27 cellular contexts compared by ENCODE assay signal in the genomic region with DNA sequence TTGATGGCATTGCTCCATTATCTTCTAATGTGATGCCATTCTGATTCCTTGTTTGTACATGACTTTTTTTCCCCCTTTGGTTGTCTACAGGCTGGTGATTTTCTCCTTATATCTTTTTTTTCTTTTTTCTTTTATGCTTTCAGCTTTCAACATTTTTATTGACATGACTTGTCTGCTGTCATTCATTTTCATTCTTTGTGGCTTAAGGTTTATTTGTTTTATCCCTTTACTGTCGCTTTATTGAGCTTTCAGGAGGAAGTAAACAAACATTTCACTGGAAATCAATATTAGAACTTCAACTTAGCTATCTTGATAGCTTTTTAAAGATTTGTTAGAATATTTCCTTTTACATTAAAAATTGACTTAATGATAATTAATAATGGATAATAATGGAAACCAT. TPM values are rescaled to one million over a fixed set of nuclear protein-coding genes. Genes with fewer than 3 reads are reported as not detected.
DNase-seq lines count a peak whose midpoint lies in the region; ATAC-seq and TF ChIP-seq lines count a peak whose summit lies in the region.
"Had no signal": no experiment of that assay in that cellular context is flagged by ENCODE, and none has a peak within 500 bp of the region (broad histone marks: within the 10 kb centered on the region; RNA-seq: fewer than 3 reads in every experiment).

No MANE protein-coding gene starts in this region.

- TF ChIP-seq EP300 in stomach (IDR thresholded peaks at IDR 0.05): no peak

- H3K9me3 ChIP-seq in CD4-positive, alpha-beta memory T cell (ENCODE audit: control insufficient read depth in 1 of 2, low read length in 2 of 2): no peaks in the 10 kb centered on the region
- H3K9me3 ChIP-seq in naive thymus-derived CD4-positive, alpha-beta T cell (ENCODE audit: control insufficient read depth in 2 of 3, low read length in 3 of 3): no peaks in the 10 kb centered on the region
- no peaks in the 10 kb centered on the region for H3K9me3 ChIP-seq in upper lobe of right lung
- no peaks in the 10 kb centered on the region for H3K9me3 ChIP-seq in stomach
- H3K9me3 ChIP-seq: left ventricle myocardium inferior, prostate gland, right lobe of liver, SJCRH30, tibial nerve had no signal

- no peak overlapping the region for H3K4me3 ChIP-seq in CD4-positive, alpha-beta memory T cell (ENCODE audit: low read length in 2 of 2)
- no peak overlapping the region for H3K4me3 ChIP-seq in naive thymus-derived CD4-positive, alpha-beta T cell (ENCODE audit: low read length)
- H3K4me3 ChIP-seq in upper lobe of right lung (no peak overlapping the region), stomach (no peak overlapping the region)
- H3K4me3 ChIP-seq: BLaER1 treated with 17β-estradiol and CSF1 and Interleukin-3, amounts not matched to agents 10 nM and 100 nM; K562; left ventricle myocardium inferior; prostate gland; right lobe of liver; SJCRH30; tibial nerve had no signal

- CTCF ChIA-PET in CD4-positive, alpha-beta memory T cell (lab: Charles Lee; ENCODE audit: partially characterized antibody): no interaction called here
- CTCF ChIA-PET in naive thymus-derived CD4-positive, alpha-beta T cell (lab: Charles Lee): no interaction called here

- no peaks in the 10 kb centered on the region for H3K27me3 Mint-ChIP-seq in CD4-positive, alpha-beta memory T cell
- no peaks in the 10 kb centered on the region for H3K27me3 Mint-ChIP-seq in activated naive CD8-positive, alpha-beta T cell
- no peaks in the 10 kb centered on the region for H3K27me3 Mint-ChIP-seq in naive thymus-derived CD4-positive, alpha-beta T cell

- 27 to 45% (median 41%) methylated on average over 1 of the region's 1 CpG for WGBS in stomach, 5 donors

- no peak for TF ChIP-seq POLR2A in stomach (IDR thresholded peaks at IDR 0.05)

- peaks cover 17 to 48% of the 10 kb centered on the region in 2 donors for H3K36me3 Mint-ChIP-seq in CD4-positive, alpha-beta memory T cell
- no peaks in the 10 kb centered on the region for H3K36me3 Mint-ChIP-seq in activated naive CD8-positive, alpha-beta T cell
- H3K36me3 Mint-ChIP-seq in naive thymus-derived CD4-positive, alpha-beta T cell: peaks cover 0 to 28% (median 15%) of the 10 kb centered on the region in 5 donors

- ATAC-seq in naive thymus-derived CD4-positive, alpha-beta T cell: no peak
- ATAC-seq in upper lobe of right lung: no peak
- ATAC-seq: K562 had no signal

- H3K27me3 ChIP-seq in CD4-positive, alpha-beta memory T cell (ENCODE audit: insufficient read depth, low read length): no peaks in the 10 kb centered on the region
- no peaks in the 10 kb centered on the region for H3K27me3 ChIP-seq in naive thymus-derived CD4-positive, alpha-beta T cell (ENCODE audit: control insufficient read depth in 2 of 2, insufficient read depth in 2 of 2, low read length in 2 of 2)
- H3K27me3 ChIP-seq in upper lobe of right lung (no peaks in the 10 kb centered on the region), stomach (no peaks in the 10 kb centered on the region)
- H3K27me3 ChIP-seq: BLaER1 treated with 17β-estradiol and CSF1 and Interleukin-3, amounts not matched to agents 10 nM and 100 nM; right lobe of liver; SJCRH30; tibial nerve had no signal

- peaks cover 43 to 73% (median 57%) of the 10 kb centered on the region in 4 donors for H3K4me1 Mint-ChIP-seq in CD4-positive, alpha-beta memory T cell
- peaks cover 72% of the 10 kb centered on the region for H3K4me1 Mint-ChIP-seq in activated naive CD8-positive, alpha-beta T cell (ENCODE audit: low read depth)
- H3K4me1 Mint-ChIP-seq in naive thymus-derived CD4-positive, alpha-beta T cell: peaks cover 18 to 89% (median 62%) of the 10 kb centered on the region in 7 donors

- peak overlapping the region in 7 of 8 donors; percentile 28 to 78 (median 48) for H3K4me3 Mint-ChIP-seq in CD4-positive, alpha-beta memory T cell
- peak overlapping the region; percentile 28 for H3K4me3 Mint-ChIP-seq in activated naive CD8-positive, alpha-beta T cell
- H3K4me3 Mint-ChIP-seq in naive thymus-derived CD4-positive, alpha-beta T cell: peak overlapping the region in 6 of 10 donors; percentile 22 to 62 (median 56)

- DNase-seq in CD4-positive, alpha-beta memory T cell: no peak
- DNase-seq in DMS153 treated with DMSO at 0.1 percent for 48 hours (lab: John Stamatoyannopoulos, UW; ENCODE audit: unreplicated experiment) (peak; percentile 7), upper lobe of right lung (no peak), stomach (no peak), ureter (ENCODE audit: low spot score) (no peak)
- DNase-seq in naive thymus-derived CD4-positive, alpha-beta T cell: no peak
- DNase-seq: activated CD4-positive, alpha-beta T cell treated with anti-CD3 and anti-CD28 coated beads for 4 hours; activated T-cell treated with anti-CD3 and anti-CD28 coated beads, Interleukin-2, amount 50 U/mL, for 1 hour; anterior cingulate cortex; effector CD4-positive, alpha-beta T cell; left ventricle myocardium inferior; mesenchymal stem cell; NCI-H1092; NCI-H187 treated with DMSO at 0.1 percent for 48 hours; NCI-H510A treated with DMSO at 0.1 percent for 48 hours; right lobe of liver; RPMI8226; SJCRH30; stimulated activated CD8-positive, alpha-beta memory T cell treated with anti-CD3 and anti-CD28 coated beads, Interleukin-4, amount 100 ng/mL, for 48 hours; SW 1271; T1000; WERI-Rb-1 had no signal

- H3K27ac Mint-ChIP-seq in CD4-positive, alpha-beta memory T cell: peak overlapping the region in 6 of 7 donors; percentile 24 to 78 (median 58)
- peak overlapping the region; percentile 87 for H3K27ac Mint-ChIP-seq in activated naive CD8-positive, alpha-beta T cell
- peak overlapping the region in 6 of 9 donors; percentile 0 to 78 (median 46) for H3K27ac Mint-ChIP-seq in naive thymus-derived CD4-positive, alpha-beta T cell

- intact Hi-C loops in CD4-positive, alpha-beta memory T cell (cut with micrococcal nuclease): no loop called here
- intact Hi-C loops in naive thymus-derived CD4-positive, alpha-beta T cell (cut with micrococcal nuclease): loop anchor here in 1 of 2 donors (1.0 kb wide), 1 partner anchor 9 kb away; no protein-coding TSS in a partner anchor
- intact Hi-C loops in upper lobe of right lung (cut with DNase I): no loop called here
- intact Hi-C loops in stomach (cut with DNase I; ENCODE audit: low total_unique reads): no loop called here

- peaks cover 3% of the 10 kb centered on the region for H3K36me3 ChIP-seq in CD4-positive, alpha-beta memory T cell (ENCODE audit: insufficient read depth, low read length)
- peaks cover 0 to 13% (median 4%) of the 10 kb centered on the region in 3 experiments for H3K36me3 ChIP-seq in naive thymus-derived CD4-positive, alpha-beta T cell (ENCODE audit: control insufficient read depth in 2 of 3, insufficient read depth in 3 of 3, low read length in 3 of 3)
- H3K36me3 ChIP-seq in upper lobe of right lung (peaks cover 38% of the 10 kb centered on the region), stomach (peaks cover 0 to 14% (median 6%) of the 10 kb centered on the region in 4 donors)
- H3K36me3 ChIP-seq: prostate gland, WERI-Rb-1 had no signal

- no peak overlapping the region for H3K27ac ChIP-seq in CD4-positive, alpha-beta memory T cell (ENCODE audit: low read depth, low read length)
- H3K27ac ChIP-seq in naive thymus-derived CD4-positive, alpha-beta T cell (ENCODE audit: low read depth, low read length): peak overlapping the region; percentile 1
- H3K27ac ChIP-seq in upper lobe of right lung: no peak overlapping the region
- H3K27ac ChIP-seq in stomach: no peak overlapping the region
- H3K27ac ChIP-seq: BLaER1 treated with 17β-estradiol and CSF1 and Interleukin-3, amounts not matched to agents 10 nM and 100 nM; left ventricle myocardium inferior; prostate gland; right lobe of liver; SJCRH30; tibial nerve; WERI-Rb-1 had no signal

- no peak for TF ChIP-seq CTCF in upper lobe of right lung (IDR thresholded peaks at IDR 0.05)
- no peak for TF ChIP-seq CTCF in stomach (IDR thresholded peaks at IDR 0.05)

- no peaks in the 10 kb centered on the region for H3K9me3 Mint-ChIP-seq in CD4-positive, alpha-beta memory T cell
- no peaks in the 10 kb centered on the region for H3K9me3 Mint-ChIP-seq in activated naive CD8-positive, alpha-beta T cell (ENCODE audit: low read depth)
- H3K9me3 Mint-ChIP-seq in naive thymus-derived CD4-positive, alpha-beta T cell: no peaks in the 10 kb centered on the region

- POLR2A ChIA-PET in CD4-positive, alpha-beta memory T cell (lab: Charles Lee; ENCODE audit: partially characterized antibody): interaction anchor here (0.9 to 3.1 kb wide), 3 partner anchors 10 to 148 kb away, joined by 5 to 14 read pairs (median 13); a partner anchor contains a TSS
- POLR2A ChIA-PET in naive thymus-derived CD4-positive, alpha-beta T cell (lab: Charles Lee): interaction anchor here (1.5 to 1.8 kb wide), 2 partner anchors 9 to 12 kb away, joined by 3 to 10 read pairs; a partner anchor contains a TSS

- H3K4me1 ChIP-seq in CD4-positive, alpha-beta memory T cell (ENCODE audit: insufficient read depth, low read length): peaks cover 91% of the 10 kb centered on the region
- peaks cover 24 to 44% of the 10 kb centered on the region in 2 donors for H3K4me1 ChIP-seq in naive thymus-derived CD4-positive, alpha-beta T cell (ENCODE audit: control insufficient read depth in 2 of 2, insufficient read depth in 2 of 2, low read length in 2 of 2)
- H3K4me1 ChIP-seq in upper lobe of right lung: peaks cover 67% of the 10 kb centered on the region
- peaks cover 5 to 94% (median 56%) of the 10 kb centered on the region in 4 donors for H3K4me1 ChIP-seq in stomach
- H3K4me1 ChIP-seq: prostate gland, SJCRH30 had no signal

RNA-seq across cellular contexts. Expression of a gene that starts 9.7 kb away (rescaled TPM):
- 100 to 1,000 TPM; 653 to 670 TPM for total RNA-seq in CD4-positive, alpha-beta memory T cell
- 1,000 to 10,000 TPM; 1,454 to 1,558 TPM for polyA plus RNA-seq in CD4-positive, alpha-beta memory T cell
- 100 to 1,000 TPM; 190 to 733 (median 412) TPM for total RNA-seq in naive thymus-derived CD4-positive, alpha-beta T cell
- polyA plus RNA-seq in naive thymus-derived CD4-positive, alpha-beta T cell: 1,000 to 10,000 TPM; 1,112 to 1,479 TPM
- 802 TPM for total RNA-seq in upper lobe of right lung
- 100 to 1,000 TPM; 271 to 419 (median 293) TPM for total RNA-seq in stomach
- polyA plus RNA-seq in stomach: 100 to 1,000 TPM; 113 to 359 (median 141) TPM
- 682 TPM for total RNA-seq in ureter
